Comparison of ENCODE assay signal across 17 cellular contexts in the genomic region with DNA sequence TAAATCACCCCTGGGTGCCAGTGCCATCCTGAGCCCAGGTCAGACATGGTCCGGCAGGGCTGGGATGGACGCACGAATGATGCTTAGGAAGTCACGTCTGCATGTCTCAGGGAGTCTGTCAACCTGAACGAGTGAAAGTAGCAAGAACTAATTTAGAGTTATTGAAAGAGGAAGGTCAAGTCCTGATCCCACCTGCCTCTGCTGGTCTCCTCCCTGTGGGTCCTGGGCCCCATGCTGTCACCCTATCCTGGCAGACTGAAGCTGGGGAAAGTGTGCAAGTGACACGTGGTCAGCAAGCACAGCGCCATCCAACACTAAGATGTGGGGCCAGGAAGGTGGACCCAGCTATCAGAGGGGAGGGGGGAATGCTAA. TPM values are rescaled to one million over a fixed set of nuclear protein-coding genes. Genes with fewer than 3 reads are reported as not detected.
DNase-seq lines count a peak whose midpoint lies in the region; ATAC-seq and TF ChIP-seq lines count a peak whose summit lies in the region.
"Had no signal": no experiment of that assay in that cellular context is flagged by ENCODE, and none has a peak within 500 bp of the region (broad histone marks: within the 10 kb centered on the region; RNA-seq: fewer than 3 reads in every experiment).

No MANE protein-coding gene starts in this region.

- no peaks in the 10 kb centered on the region for H3K9me3 ChIP-seq in right atrium auricular region

- peaks cover 0 to 5% (median 0%) of the 10 kb centered on the region in 45 donors for H3K27me3 ChIP-seq in dorsolateral prefrontal cortex
- peaks cover 6 to 11% of the 10 kb centered on the region in 2 donors for H3K27me3 ChIP-seq in right atrium auricular region

- no peak overlapping the region for H3K4me3 ChIP-seq in dorsolateral prefrontal cortex
- H3K4me3 ChIP-seq in right atrium auricular region = no peak overlapping the region

- H3K4me1 ChIP-seq in right atrium auricular region = peaks cover 0 to 8% of the 10 kb centered on the region in 2 donors

- no peaks in the 10 kb centered on the region for H3K36me3 ChIP-seq in right atrium auricular region

- peak; percentile 66 for ATAC-seq in GM21737 (IDR thresholded peaks at IDR 0.05; ENCODE audit: unreplicated experiment)
- ATAC-seq in HG03432 (IDR thresholded peaks at IDR 0.05; ENCODE audit: unreplicated experiment) = peak; percentile 71
- ATAC-seq in HG02970 (IDR thresholded peaks at IDR 0.05; ENCODE audit: low FRiP score, unreplicated experiment) = no peak

- peak; percentile 22 for DNase-seq in activated effector memory CD4-positive, alpha-beta T cell treated with anti-CD3 and anti-CD28 coated beads, Interleukin-2, amount 50 U/mL, for 16 hours
- no peak for DNase-seq in activated effector memory CD4-positive, alpha-beta T cell treated with Interleukin-2 at 50 U/mL for 16 hours
- DNase-seq in dorsolateral prefrontal cortex (no peak), NCI-H510A (lab: John Stamatoyannopoulos, UW) (no peak), right atrium auricular region (ENCODE audit: low spot score) (no peak)
- DNase-seq: activated CD4-positive, alpha-beta memory T cell treated with anti-CD3 and anti-CD28 coated beads for 36 hours; Calu3; cortex of kidney; foreskin fibroblast; NCI-H1436 treated with DMSO at 0.1 percent for 48 hours had no signal

- H3K27ac ChIP-seq in dorsolateral prefrontal cortex (peak overlapping the region in 3 of 59 donors; percentile 1 to 36 (median 26)), right atrium auricular region (no peak overlapping the region)
- H3K27ac ChIP-seq: 22Rv1 had no signal

- intact Hi-C loops in dorsolateral prefrontal cortex (cut with DNase I) = no loop called here

- TF ChIP-seq CTCF in dorsolateral prefrontal cortex (IDR thresholded peaks at IDR 0.05 in 54 of 56, conservative IDR thresholded peaks at IDR 0.05 in 2 of 56; ENCODE audit: low read depth in 1 of 56, partially characterized antibody in 56 of 56) = no peak
- TF ChIP-seq CTCF in right atrium auricular region (IDR thresholded peaks at IDR 0.05) = no peak

RNA-seq across cellular contexts. Expression of a gene that starts 26.1 kb away (rescaled TPM):
- total RNA-seq in dorsolateral prefrontal cortex (10 to 100 TPM; 34.8 to 69.0 (median 50.5) TPM), right atrium auricular region (under 1 TPM; 0.37 to 0.67 TPM)
- total RNA-seq: activated CD4-positive, alpha-beta memory T cell treated with anti-CD3 and anti-CD28 coated beads for 36 hours; activated naive CD4-positive, alpha-beta T cell treated with anti-CD3 and anti-CD28 coated beads, Interleukin-2, amount 50 U/mL, for 72 hours; Calu3; natural killer cell treated with Interleukin-12 subunit alpha and Interleukin-12 subunit beta and Interleukin-15 and Interleukin-18, amount 100 ng/mL, for 72 hours; T-helper 1 cell treated with Interleukin-12 subunit alpha and Interleukin-12 subunit beta and Interleukin-4 antibody, amounts not matched to agents 30 ng/mL and 1 ng/mL, for 36 hours had no signal

Comparison
In these comparisons a context has a peak if more than half of its experiments do, and no peak if none do; other contexts are left out.
1. RNA of a gene that starts 26.1 kb away (total RNA-seq): 34.8 to 69.0 TPM in dorsolateral prefrontal cortex; 0.37 to 0.67 TPM in right atrium auricular region; every median in the first group is over 10 times any median in the second.